Comparison of ENCODE assay signal across 1 cellular context in the genomic region with DNA sequence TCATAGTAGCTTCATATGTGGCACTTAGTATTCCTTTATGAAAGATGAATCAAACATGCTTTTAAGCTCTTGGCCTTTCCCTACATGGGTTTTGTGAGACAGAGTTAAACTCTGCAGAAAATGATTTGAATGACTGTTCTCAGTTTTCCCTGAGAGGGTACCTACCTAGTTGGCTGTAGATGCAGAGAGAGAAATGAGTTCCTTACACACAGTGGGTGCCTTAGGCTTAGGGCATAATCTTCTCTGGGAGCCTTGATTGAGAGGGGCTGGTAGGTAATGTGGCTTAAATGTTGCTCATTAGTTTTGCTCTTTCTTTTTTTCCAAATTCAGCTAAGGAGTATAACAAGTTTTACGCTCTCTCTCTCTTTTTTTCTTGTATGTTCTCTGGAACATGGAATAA.
TF ChIP-seq lines count a peak whose summit lies in the region.

No MANE protein-coding gene starts in this region.

TF ChIP-seq in K562, 482 proteins besides CTCF, POLR2A, EP300 and RAD21 (continued from another document):
- TF ChIP-seq RCOR1 (IDR thresholded peaks at IDR 0.05; ENCODE audit: borderline replicate concordance in 1 of 2, low read depth in 2 of 2, low read length in 2 of 2) = no peak
TF ChIP-seq in K562: peak in this region for 1.
